In the genomic region with DNA sequence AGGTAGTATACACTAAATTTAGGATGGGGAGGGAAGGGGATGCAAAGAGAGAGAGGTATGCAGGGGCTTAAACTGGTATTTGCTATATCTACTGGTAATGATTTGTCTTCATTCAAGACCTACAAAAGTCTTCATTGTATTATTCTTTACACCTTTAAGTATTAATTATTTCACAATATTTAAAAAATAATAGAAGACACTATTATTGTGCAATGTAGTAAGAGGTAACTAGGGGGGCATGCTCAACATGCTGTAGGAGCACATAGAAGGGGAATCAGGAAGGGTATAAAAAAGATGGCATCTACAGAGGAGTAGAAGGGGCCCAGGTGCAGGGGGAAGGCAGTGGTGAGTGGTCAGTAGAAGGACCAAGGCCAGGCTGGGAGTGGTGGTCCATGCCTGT, we compare ENCODE assay signal across 1 cellular context.
TF ChIP-seq lines count a peak whose summit lies in the region.

No MANE protein-coding gene starts in this region.

TF ChIP-seq in HepG2, 621 proteins besides CTCF, POLR2A, EP300 and RAD21 (continued from another document):
- TF ChIP-seq CEBPB (IDR thresholded peaks at IDR 0.05; ENCODE audit: borderline replicate concordance, low read depth, low read length) = peak; percentile 64
- no peak for TF ChIP-seq RBFOX2 (IDR thresholded peaks at IDR 0.05; ENCODE audit: low read depth, low read length)
- TF ChIP-seq ZNF260 (CRISPR knock-in tag; IDR thresholded peaks at IDR 0.05; ENCODE audit: borderline replicate concordance, low read depth) = no peak
- no peak for TF ChIP-seq HNRNPUL1 (IDR thresholded peaks at IDR 0.05; ENCODE audit: low read depth, low read length)
- TF ChIP-seq KLF16 (CRISPR knock-in tag; IDR thresholded peaks at IDR 0.05) = no peak
TF ChIP-seq in HepG2: peak in this region for 1.
